22 cellular contexts compared by ENCODE assay signal in genomic region chr2:43509886-43510285, GRCh38.
DNase-seq lines count a peak whose midpoint lies in the region; ATAC-seq and FAIRE-seq lines count a peak whose summit lies in the region.
"Had no signal": no experiment of that assay in that cellular context is flagged by ENCODE, and none has a peak within 500 bp of the region (broad histone marks: within the 10 kb centered on the region; RNA-seq: fewer than 3 reads in every experiment).

No MANE protein-coding gene starts in this region.

- intact Hi-C loops in activated CD4-positive, alpha-beta T cell treated with anti-CD3 and anti-CD28 coated beads, Interleukin-2, amount 10 ng/mL, durations not matched to agents 24 days and 14 days (cut with micrococcal nuclease), result no loop called here
- intact Hi-C loops in CD4-positive, alpha-beta memory T cell (cut with micrococcal nuclease), result no loop called here

- peaks cover 21% of the 10 kb centered on the region for H3K4me1 Mint-ChIP-seq in activated CD4-positive, alpha-beta T cell treated with anti-CD3 and anti-CD28 coated beads, Interleukin-2, amount 10 ng/mL, durations not matched to agents 24 days and 14 days
- peaks cover 21% of the 10 kb centered on the region for H3K4me1 Mint-ChIP-seq in activated CD4-positive, alpha-beta T cell treated with anti-CD3 and anti-CD28 coated beads, Interleukin-2, amount 10 ng/mL, durations not matched to agents 7 days and 5 days
- peaks cover 13 to 20% (median 14%) of the 10 kb centered on the region in 4 donors for H3K4me1 Mint-ChIP-seq in CD4-positive, alpha-beta memory T cell
- H3K4me1 Mint-ChIP-seq in T-helper 17 cell, result peaks cover 8% of the 10 kb centered on the region
- peaks cover 4 to 17% of the 10 kb centered on the region in 2 donors for H3K4me1 Mint-ChIP-seq in effector memory CD8-positive, alpha-beta T cell (ENCODE audit: low read depth in 2 of 2)
- H3K4me1 Mint-ChIP-seq: CD14-positive monocyte had no signal

- no peak for ATAC-seq in T-helper 17 cell
- no peak for ATAC-seq in effector memory CD8-positive, alpha-beta T cell (replicated peaks)

- no peak overlapping the region for H3K4me3 Mint-ChIP-seq in activated CD4-positive, alpha-beta T cell treated with anti-CD3 and anti-CD28 coated beads, Interleukin-2, amount 10 ng/mL, durations not matched to agents 24 days and 14 days
- H3K4me3 Mint-ChIP-seq in activated CD4-positive, alpha-beta T cell treated with anti-CD3 and anti-CD28 coated beads, Interleukin-2, amount 10 ng/mL, durations not matched to agents 7 days and 5 days, result no peak overlapping the region
- no peak overlapping the region for H3K4me3 Mint-ChIP-seq in CD4-positive, alpha-beta memory T cell
- no peak overlapping the region for H3K4me3 Mint-ChIP-seq in T-helper 17 cell
- no peak overlapping the region for H3K4me3 Mint-ChIP-seq in effector memory CD8-positive, alpha-beta T cell
- H3K4me3 Mint-ChIP-seq: CD14-positive monocyte, HFFc6 had no signal

- H3K4me3 ChIP-seq in CD4-positive, alpha-beta memory T cell (ENCODE audit: low read length in 2 of 2), result no peak overlapping the region

- FAIRE-seq in islet of Langerhans (lab: Jason Lieb, UNC), result peak; percentile 30
- FAIRE-seq: GM12891 had no signal

- no peak for DNase-seq in activated CD4-positive, alpha-beta T cell treated with anti-CD3 and anti-CD28 coated beads, Interleukin-2, amount 10 ng/mL, durations not matched to agents 24 days and 14 days
- no peak for DNase-seq in activated CD4-positive, alpha-beta T cell treated with anti-CD3 and anti-CD28 coated beads, Interleukin-2, amount 10 ng/mL, durations not matched to agents 7 days and 5 days
- peak in 1 of 5 donors; percentile 2 for DNase-seq in CD4-positive, alpha-beta memory T cell
- DNase-seq in T-helper 17 cell (no peak), iPS-NIHi7 (ENCODE audit: extremely low spot score) (no peak)
- no peak for DNase-seq in stimulated activated CD4-positive, alpha-beta T cell treated with anti-CD3 and anti-CD28 coated beads, Interleukin-2, amount 100 ng/mL, for 24 hours
- no peak for DNase-seq in effector memory CD8-positive, alpha-beta T cell
- DNase-seq: H7, HFFc6, KG1, MV-4-11, NCI-H1417 treated with DMSO at 0.1 percent for 48 hours, NCI-H187 treated with DMSO at 0.1 percent for 48 hours, NCI-H226, NCI-H524, NCI-H82, OCI-M1, Right ventricle myocardium superior had no signal

- CTCF ChIA-PET in activated CD4-positive, alpha-beta T cell treated with anti-CD3 and anti-CD28 coated beads, Interleukin-2, amount 10 ng/mL, durations not matched to agents 7 days and 5 days (lab: Charles Lee), result no interaction called here
- CTCF ChIA-PET in CD4-positive, alpha-beta memory T cell (lab: Charles Lee; ENCODE audit: partially characterized antibody), result no interaction called here

- H3K9me3 ChIP-seq in CD4-positive, alpha-beta memory T cell (ENCODE audit: control insufficient read depth in 1 of 2, low read length in 2 of 2), result no peaks in the 10 kb centered on the region
- no peaks in the 10 kb centered on the region for H3K9me3 ChIP-seq in T-helper 17 cell (ENCODE audit: control insufficient read depth, low read length, poor library complexity, severe bottlenecking)

- H3K27ac Mint-ChIP-seq in activated CD4-positive, alpha-beta T cell treated with anti-CD3 and anti-CD28 coated beads, Interleukin-2, amount 10 ng/mL, durations not matched to agents 24 days and 14 days, result peak overlapping the region; percentile 45
- H3K27ac Mint-ChIP-seq in activated CD4-positive, alpha-beta T cell treated with anti-CD3 and anti-CD28 coated beads, Interleukin-2, amount 10 ng/mL, durations not matched to agents 7 days and 5 days, result no peak overlapping the region
- H3K27ac Mint-ChIP-seq in CD4-positive, alpha-beta memory T cell, result peak overlapping the region in 5 of 7 donors; percentile 17 to 86 (median 53)
- peak overlapping the region; percentile 51 for H3K27ac Mint-ChIP-seq in T-helper 17 cell
- peak overlapping the region in 1 of 2 donors; percentile 1 for H3K27ac Mint-ChIP-seq in effector memory CD8-positive, alpha-beta T cell
- H3K27ac Mint-ChIP-seq: HFFc6 had no signal

- H3K4me1 ChIP-seq in CD4-positive, alpha-beta memory T cell (ENCODE audit: insufficient read depth, low read length), result peaks cover 10% of the 10 kb centered on the region

- no peaks in the 10 kb centered on the region for H3K27me3 Mint-ChIP-seq in activated CD4-positive, alpha-beta T cell treated with anti-CD3 and anti-CD28 coated beads, Interleukin-2, amount 10 ng/mL, durations not matched to agents 24 days and 14 days
- no peaks in the 10 kb centered on the region for H3K27me3 Mint-ChIP-seq in activated CD4-positive, alpha-beta T cell treated with anti-CD3 and anti-CD28 coated beads, Interleukin-2, amount 10 ng/mL, durations not matched to agents 7 days and 5 days
- H3K27me3 Mint-ChIP-seq in CD4-positive, alpha-beta memory T cell, result no peaks in the 10 kb centered on the region
- no peaks in the 10 kb centered on the region for H3K27me3 Mint-ChIP-seq in T-helper 17 cell
- H3K27me3 Mint-ChIP-seq in effector memory CD8-positive, alpha-beta T cell, result no peaks in the 10 kb centered on the region

- peaks cover 7% of the 10 kb centered on the region for H3K9me3 Mint-ChIP-seq in activated CD4-positive, alpha-beta T cell treated with anti-CD3 and anti-CD28 coated beads, Interleukin-2, amount 10 ng/mL, durations not matched to agents 24 days and 14 days
- H3K9me3 Mint-ChIP-seq in activated CD4-positive, alpha-beta T cell treated with anti-CD3 and anti-CD28 coated beads, Interleukin-2, amount 10 ng/mL, durations not matched to agents 7 days and 5 days, result no peaks in the 10 kb centered on the region
- H3K9me3 Mint-ChIP-seq in CD4-positive, alpha-beta memory T cell, result no peaks in the 10 kb centered on the region
- no peaks in the 10 kb centered on the region for H3K9me3 Mint-ChIP-seq in effector memory CD8-positive, alpha-beta T cell
- H3K9me3 Mint-ChIP-seq: CD14-positive monocyte, HFFc6 had no signal

- POLR2A ChIA-PET in activated CD4-positive, alpha-beta T cell treated with anti-CD3 and anti-CD28 coated beads, Interleukin-2, amount 10 ng/mL, durations not matched to agents 7 days and 5 days (lab: Charles Lee), result no interaction called here
- POLR2A ChIA-PET in CD4-positive, alpha-beta memory T cell (lab: Charles Lee; ENCODE audit: partially characterized antibody), result no interaction called here

- H3K36me3 ChIP-seq in CD4-positive, alpha-beta memory T cell (ENCODE audit: insufficient read depth, low read length), result peaks cover 3% of the 10 kb centered on the region

- H3K27ac ChIP-seq in CD4-positive, alpha-beta memory T cell (ENCODE audit: low read depth, low read length), result no peak overlapping the region
- H3K27ac ChIP-seq: 22Rv1 had no signal

- no peaks in the 10 kb centered on the region for H3K27me3 ChIP-seq in CD4-positive, alpha-beta memory T cell (ENCODE audit: insufficient read depth, low read length)

- H3K36me3 Mint-ChIP-seq in activated CD4-positive, alpha-beta T cell treated with anti-CD3 and anti-CD28 coated beads, Interleukin-2, amount 10 ng/mL, durations not matched to agents 24 days and 14 days (ENCODE audit: low read depth), result peaks cover 41% of the 10 kb centered on the region
- peaks cover 31% of the 10 kb centered on the region for H3K36me3 Mint-ChIP-seq in activated CD4-positive, alpha-beta T cell treated with anti-CD3 and anti-CD28 coated beads, Interleukin-2, amount 10 ng/mL, durations not matched to agents 7 days and 5 days (ENCODE audit: low read depth)
- H3K36me3 Mint-ChIP-seq in CD4-positive, alpha-beta memory T cell, result peaks cover 35 to 40% of the 10 kb centered on the region in 2 donors
- peaks cover 2% of the 10 kb centered on the region for H3K36me3 Mint-ChIP-seq in T-helper 17 cell (ENCODE audit: low read depth)
- H3K36me3 Mint-ChIP-seq in effector memory CD8-positive, alpha-beta T cell (ENCODE audit: insufficient read depth), result peaks cover 23% of the 10 kb centered on the region
